In the genomic region with DNA sequence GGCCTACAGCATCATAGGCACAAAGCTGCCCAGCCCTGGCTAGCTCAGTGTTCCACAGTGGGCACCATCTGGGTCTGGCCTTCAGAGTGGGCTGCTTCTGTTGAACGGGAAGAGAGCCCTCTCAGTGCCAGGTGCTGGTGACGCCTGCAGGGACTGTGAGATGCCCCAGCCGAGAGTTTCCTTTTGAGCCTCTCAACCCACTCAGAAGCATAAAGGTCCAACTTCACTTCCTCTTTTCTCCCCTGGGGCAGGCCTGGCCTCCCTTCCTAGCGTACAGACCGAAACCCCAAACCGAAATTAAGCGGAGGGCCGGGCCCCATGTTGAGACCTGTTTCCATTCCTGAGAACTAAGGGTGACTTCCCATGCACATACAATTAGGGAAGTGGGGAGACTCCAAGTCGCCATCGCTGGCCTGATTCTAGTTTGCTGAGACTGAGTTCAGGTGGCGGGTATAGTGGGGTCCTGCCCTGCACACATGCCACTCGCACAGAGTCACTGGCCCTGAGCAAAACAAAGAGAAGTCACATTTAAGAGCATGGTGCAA, we compare ENCODE assay signal across 10 cellular contexts. TPM values are rescaled to one million over a fixed set of nuclear protein-coding genes. Genes with fewer than 3 reads are reported as not detected.
DNase-seq lines count a peak whose midpoint lies in the region; ATAC-seq and TF ChIP-seq lines count a peak whose summit lies in the region.
"Had no signal": no experiment of that assay in that cellular context is flagged by ENCODE, and none has a peak within 500 bp of the region (broad histone marks: within the 10 kb centered on the region; RNA-seq: fewer than 3 reads in every experiment).

No MANE protein-coding gene starts in this region.

- in situ Hi-C loops in GM13976 (cut with MboI; ENCODE audit: low sequenced_read_pairs, unreplicated experiment) = no loop called here

- intact Hi-C loops in ascending aorta (cut with DNase I) = no loop called here

- peaks cover 0 to 8% of the 10 kb centered on the region in 2 donors for H3K4me1 ChIP-seq in ascending aorta

- peak; percentile 61 for ATAC-seq in GM21515 (IDR thresholded peaks at IDR 0.05; ENCODE audit: unreplicated experiment)

- H3K9me3 ChIP-seq in ascending aorta = no peaks in the 10 kb centered on the region

- DNase-seq in GM13976 (ENCODE audit: low spot score) (peak; percentile 88), KG1 (lab: John Stamatoyannopoulos, UW) (peak; percentile 75), ascending aorta (ENCODE audit: low spot score in 2 of 2) (no peak), NCI-H748 treated with DMSO at 0.1 percent for 48 hours (lab: John Stamatoyannopoulos, UW) (no peak), NCI-H1417 (lab: John Stamatoyannopoulos, UW) (no peak), middle frontal gyrus (ENCODE audit: extremely low spot score, low spot score) (no peak)
- peak; percentile 31 to 50 for DNase-seq in stimulated activated CD8-positive, alpha-beta memory T cell treated with anti-CD3 and anti-CD28 coated beads, Interleukin-2, amount 100 ng/mL, for 48 hours (ENCODE audit: low read depth in 2 of 2)

- TF ChIP-seq CTCF in GM13976 (IDR thresholded peaks at IDR 0.05; ENCODE audit: borderline replicate concordance, control extremely low read depth, extremely low read depth, insufficient read depth, missing control alignments) = no peak
- no peak for TF ChIP-seq CTCF in ascending aorta (IDR thresholded peaks at IDR 0.05)

- no peaks in the 10 kb centered on the region for H3K27me3 ChIP-seq in ascending aorta
- H3K27me3 ChIP-seq: cardiac muscle cell had no signal

- H3K36me3 ChIP-seq in ascending aorta = peaks cover 54 to 55% of the 10 kb centered on the region in 2 donors

- H3K4me3 ChIP-seq in ascending aorta = no peak overlapping the region
- H3K4me3 ChIP-seq: cardiac muscle cell had no signal

- H3K27ac ChIP-seq in ascending aorta = peak overlapping the region; percentile 18 to 25
- H3K27ac ChIP-seq: cardiac muscle cell had no signal

RNA-seq across cellular contexts. Expression of gene RAB8A, which starts 6.9 kb away (rescaled TPM):
- 35.1 TPM for total RNA-seq in ascending aorta

RNA-seq across cellular contexts. Expression of gene HSH2D, which starts 24.9 kb away (rescaled TPM):
- total RNA-seq in ascending aorta = not detected
- total RNA-seq: cardiac muscle cell had no signal

RNA-seq across cellular contexts. Expression of gene TPM4, which starts 42.3 kb away (rescaled TPM):
- total RNA-seq in ascending aorta = 619 TPM

RNA-seq across cellular contexts. Expression of gene CIB3, which starts 54.8 kb away (rescaled TPM):
- not detected for total RNA-seq in ascending aorta
- total RNA-seq: cardiac muscle cell, renal cortical epithelial cell had no signal

Comparison
In these comparisons a context has a peak if more than half of its experiments do, and no peak if none do; other contexts are left out.
1. DNase-seq: peak in GM13976 (single experiment), KG1 (single experiment) and stimulated activated CD8-positive, alpha-beta memory T cell treated with anti-CD3 and anti-CD28 coated beads, Interleukin-2, amount 100 ng/mL, for 48 hours (2 of 2); none in ascending aorta (0 of 2), NCI-H748 treated with DMSO at 0.1 percent for 48 hours (single experiment), NCI-H1417 (0 of 3) and middle frontal gyrus (single experiment).